ENCODE assay signal across 7 cellular contexts in genomic region chr2:74532222-74532621, GRCh38. TPM values are rescaled to one million over a fixed set of nuclear protein-coding genes. Genes with fewer than 3 reads are reported as not detected.
DNase-seq lines count a peak whose midpoint lies in the region; ATAC-seq lines count a peak whose summit lies in the region.

No MANE protein-coding gene starts in this region.

- no peak overlapping the region for H3K4me3 ChIP-seq in Karpas-422 (ENCODE audit: low read length)

- peak; percentile 70 for DNase-seq in DMS114 treated with DMSO at 0.1 percent for 48 hours (lab: John Stamatoyannopoulos, UW; ENCODE audit: unreplicated experiment)
- DNase-seq in Karpas-422 = peak; percentile 70
- no peak for DNase-seq in activated T-helper 2 cell treated with anti-CD3 and anti-CD28 coated beads, Interferon-gamma antibody, Interleukin-2, Interleukin-4, amounts not matched to agents 10 μg/mL and 5 μg/mL and 100 μg/mL, durations not matched to agents 14 hours and 24 hours and 36 hours (ENCODE audit: low spot score)
- peak; percentile 41 for DNase-seq in myocyte (ENCODE audit: low read depth)
- no peak for DNase-seq in COLO668 (lab: John Stamatoyannopoulos, UW; ENCODE audit: unreplicated experiment)
- no peak for DNase-seq in NCI-H2081 treated with DMSO at 0.1 percent for 48 hours (lab: John Stamatoyannopoulos, UW)

- peaks cover 11% of the 10 kb centered on the region for H3K36me3 ChIP-seq in Karpas-422 (ENCODE audit: insufficient read depth, low read length)

- H3K27me3 Mint-ChIP-seq in activated T-helper 2 cell treated with anti-CD3 and anti-CD28 coated beads, Interferon-gamma antibody, Interleukin-2, Interleukin-4, amounts not matched to agents 10 μg/mL and 5 μg/mL and 100 μg/mL, durations not matched to agents 14 hours and 24 hours and 36 hours (ENCODE audit: low read depth) = peaks cover under 1% of the 10 kb centered on the region

- no peak overlapping the region for H3K9ac ChIP-seq in Karpas-422 (ENCODE audit: low read length)

- H3K4me1 Mint-ChIP-seq in activated T-helper 2 cell treated with anti-CD3 and anti-CD28 coated beads, Interferon-gamma antibody, Interleukin-2, Interleukin-4, amounts not matched to agents 10 μg/mL and 5 μg/mL and 100 μg/mL, durations not matched to agents 14 hours and 24 hours and 36 hours (ENCODE audit: low read depth) = peaks cover 30% of the 10 kb centered on the region

- H3K9me3 Mint-ChIP-seq in activated T-helper 2 cell treated with anti-CD3 and anti-CD28 coated beads, Interferon-gamma antibody, Interleukin-2, Interleukin-4, amounts not matched to agents 10 μg/mL and 5 μg/mL and 100 μg/mL, durations not matched to agents 14 hours and 24 hours and 36 hours = no peaks in the 10 kb centered on the region

- no peaks in the 10 kb centered on the region for H3K9me3 ChIP-seq in Karpas-422 (ENCODE audit: low read length)

- peak overlapping the region; percentile 66 for H3K27ac Mint-ChIP-seq in activated T-helper 2 cell treated with anti-CD3 and anti-CD28 coated beads, Interferon-gamma antibody, Interleukin-2, Interleukin-4, amounts not matched to agents 10 μg/mL and 5 μg/mL and 100 μg/mL, durations not matched to agents 14 hours and 24 hours and 36 hours

- H3K27ac ChIP-seq in Karpas-422 (ENCODE audit: low read length) = no peak overlapping the region

- H3K4me1 ChIP-seq in Karpas-422 (ENCODE audit: low read length) = peaks cover 29% of the 10 kb centered on the region

- peaks cover 31% of the 10 kb centered on the region for H3K79me2 ChIP-seq in Karpas-422 (ENCODE audit: low read length)

- peaks cover 40% of the 10 kb centered on the region for H3K36me3 Mint-ChIP-seq in activated T-helper 2 cell treated with anti-CD3 and anti-CD28 coated beads, Interferon-gamma antibody, Interleukin-2, Interleukin-4, amounts not matched to agents 10 μg/mL and 5 μg/mL and 100 μg/mL, durations not matched to agents 14 hours and 24 hours and 36 hours (ENCODE audit: low read depth)

- peaks cover 13% of the 10 kb centered on the region; the same call in 1 of the 2 replicates for H4K20me1 ChIP-seq in Karpas-422 (ENCODE audit: insufficient read depth, low read depth, low read length)

- intact Hi-C loops in activated T-helper 2 cell treated with anti-CD3 and anti-CD28 coated beads, Interferon-gamma antibody, Interleukin-2, Interleukin-4, amounts not matched to agents 10 μg/mL and 5 μg/mL and 100 μg/mL, durations not matched to agents 14 hours and 24 hours and 36 hours (cut with micrococcal nuclease) = loop anchor here (5.0 kb wide), 1 partner anchor 35 kb away; the partner anchor contains the start of gene LBX2

- no peak overlapping the region for H3K4me2 ChIP-seq in Karpas-422 (ENCODE audit: low read depth, low read length, poor library complexity, severe bottlenecking)

- H2AFZ ChIP-seq in Karpas-422 (ENCODE audit: low read length) = no peak overlapping the region

- no peaks in the 10 kb centered on the region for H3K27me3 ChIP-seq in Karpas-422 (ENCODE audit: low read length)

- peak overlapping the region; percentile 68 for H3K4me3 Mint-ChIP-seq in activated T-helper 2 cell treated with anti-CD3 and anti-CD28 coated beads, Interferon-gamma antibody, Interleukin-2, Interleukin-4, amounts not matched to agents 10 μg/mL and 5 μg/mL and 100 μg/mL, durations not matched to agents 14 hours and 24 hours and 36 hours (ENCODE audit: low read depth)

- no peak for ATAC-seq in HG02973 (IDR thresholded peaks at IDR 0.05; ENCODE audit: unreplicated experiment)

- H3K9me2 ChIP-seq in Karpas-422 (replicated peaks; ENCODE audit: insufficient read depth, low read length) = no peaks in the 10 kb centered on the region

RNA-seq across cellular contexts. Expression of gene HTRA2, which starts 2.5 kb away (rescaled TPM):
- total RNA-seq in Karpas-422 (2014; rRNA removed; shearing (Covaris generic); ENCODE audit: low replicate concordance) = 36.8 and 72.1 TPM in 2 replicates
- total RNA-seq in activated T-helper 2 cell treated with anti-CD3 and anti-CD28 coated beads, Interferon-gamma antibody, Interleukin-2, Interleukin-4, amounts not matched to agents 10 μg/mL and 5 μg/mL and 100 μg/mL, durations not matched to agents 14 hours and 24 hours and 36 hours = 61.5 and 64.1 TPM in 2 replicates
- 33.8 and 41.9 TPM in 2 replicates for total RNA-seq in myocyte
- polyA plus RNA-seq in myocyte (2012) = 51.8 TPM

RNA-seq across cellular contexts. Expression of gene AUP1, which starts 2.7 kb away (rescaled TPM):
- 216 and 273 TPM in 2 replicates for total RNA-seq in Karpas-422 (2014; rRNA removed; shearing (Covaris generic); ENCODE audit: low replicate concordance)
- 155 TPM in 2 replicates for total RNA-seq in activated T-helper 2 cell treated with anti-CD3 and anti-CD28 coated beads, Interferon-gamma antibody, Interleukin-2, Interleukin-4, amounts not matched to agents 10 μg/mL and 5 μg/mL and 100 μg/mL, durations not matched to agents 14 hours and 24 hours and 36 hours
- 111 and 125 TPM in 2 replicates for total RNA-seq in myocyte
- polyA plus RNA-seq in myocyte (2012) = 117 TPM

RNA-seq across cellular contexts. Expression of gene DQX1, which starts 6.2 kb away (rescaled TPM):
- total RNA-seq in Karpas-422 (2014; rRNA removed; shearing (Covaris generic); ENCODE audit: low replicate concordance) = 1.4 and 22.6 TPM in 2 replicates
- total RNA-seq in activated T-helper 2 cell treated with anti-CD3 and anti-CD28 coated beads, Interferon-gamma antibody, Interleukin-2, Interleukin-4, amounts not matched to agents 10 μg/mL and 5 μg/mL and 100 μg/mL, durations not matched to agents 14 hours and 24 hours and 36 hours = 0.39 and 0.94 TPM in 2 replicates
- total RNA-seq in myocyte = not detected in 2 replicates
- polyA plus RNA-seq in myocyte (2012) = 0.06 TPM

RNA-seq across cellular contexts. Expression of gene TLX2, which starts 18.0 kb away (rescaled TPM):
- 0.25 and 2.5 TPM in 2 replicates for total RNA-seq in Karpas-422 (2014; rRNA removed; shearing (Covaris generic); ENCODE audit: low replicate concordance)
- 0.82 and 0.92 TPM in 2 replicates for total RNA-seq in activated T-helper 2 cell treated with anti-CD3 and anti-CD28 coated beads, Interferon-gamma antibody, Interleukin-2, Interleukin-4, amounts not matched to agents 10 μg/mL and 5 μg/mL and 100 μg/mL, durations not matched to agents 14 hours and 24 hours and 36 hours
- total RNA-seq in myocyte = 0.13 TPM in 1 of 2 replicates, not detected in the other
- polyA plus RNA-seq in myocyte (2012) = not detected

RNA-seq across cellular contexts. Expression of gene LOXL3, which starts 21.5 kb away (rescaled TPM):
- 0.15 and 1.3 TPM in 2 replicates for total RNA-seq in Karpas-422 (2014; rRNA removed; shearing (Covaris generic); ENCODE audit: low replicate concordance)
- total RNA-seq in activated T-helper 2 cell treated with anti-CD3 and anti-CD28 coated beads, Interferon-gamma antibody, Interleukin-2, Interleukin-4, amounts not matched to agents 10 μg/mL and 5 μg/mL and 100 μg/mL, durations not matched to agents 14 hours and 24 hours and 36 hours = 1.7 and 2.1 TPM in 2 replicates
- total RNA-seq in myocyte = 3.4 and 5.7 TPM in 2 replicates
- polyA plus RNA-seq in myocyte (2012) = 11.4 TPM

Comparison
In these comparisons a context has a peak if more than half of its experiments do, and no peak if none do; other contexts are left out.
1. DNase-seq: peak in DMS114 treated with DMSO at 0.1 percent for 48 hours (single experiment), Karpas-422 (single experiment) and myocyte (single experiment); none in activated T-helper 2 cell treated with anti-CD3 and anti-CD28 coated beads, Interferon-gamma antibody, Interleukin-2, Interleukin-4, amounts not matched to agents 10 μg/mL and 5 μg/mL and 100 μg/mL, durations not matched to agents 14 hours and 24 hours and 36 hours (single experiment), COLO668 (single experiment) and NCI-H2081 treated with DMSO at 0.1 percent for 48 hours (single experiment).